ENCODE assay signal across 24 cellular contexts in the genomic region with DNA sequence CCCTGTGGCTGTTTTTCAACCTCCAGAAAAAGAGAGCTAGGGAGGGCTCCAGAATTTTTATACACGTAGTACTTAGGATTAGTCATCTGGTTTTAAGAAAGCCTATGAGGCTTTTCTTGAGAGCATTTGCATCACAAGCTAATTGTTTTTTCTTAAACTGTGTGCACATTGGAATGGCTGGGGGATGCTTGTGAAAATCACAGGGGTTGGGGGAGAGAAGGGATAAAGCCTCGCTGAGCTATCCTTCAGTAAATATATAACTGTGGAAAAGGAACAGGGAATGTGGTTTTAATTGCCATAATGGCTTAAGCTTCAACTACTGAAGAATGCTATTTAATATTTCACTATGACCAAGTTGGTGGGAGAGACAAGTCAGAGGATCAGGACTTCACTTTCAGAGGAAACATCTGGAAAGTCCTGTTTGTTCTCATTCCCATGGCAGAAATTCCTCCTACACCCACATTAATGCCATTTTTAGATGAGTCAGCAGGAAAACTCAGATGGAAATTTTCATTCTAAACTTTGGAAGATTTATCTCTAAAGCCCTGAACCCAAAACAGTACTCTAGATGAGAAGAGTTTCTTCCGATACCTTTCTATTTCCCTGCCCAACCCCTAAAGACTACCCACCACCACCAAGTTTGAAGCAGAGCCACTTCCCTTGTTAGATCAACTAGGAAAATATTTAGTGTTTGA.
"Had no signal": no experiment of that assay in that cellular context is flagged by ENCODE, and none has a peak within 500 bp of the region (broad histone marks: within the 10 kb centered on the region; RNA-seq: fewer than 3 reads in every experiment).

No MANE protein-coding gene starts in this region.

- H3K4me3 Mint-ChIP-seq: activated CD4-positive, alpha-beta memory T cell treated with anti-CD3 and anti-CD28 coated beads for 36 hours; activated CD4-positive, alpha-beta T cell treated with anti-CD3 and anti-CD28 coated beads for 36 hours; activated naive CD8-positive, alpha-beta T cell treated with anti-CD3 and anti-CD28 coated beads, Interleukin-2, amount 10 ng/mL, durations not matched to agents 7 days and 5 days; activated T-helper 17 cell treated with anti-CD3 and anti-CD28 coated beads, Interleukin-2, amount 50 U/mL, for 72 hours; central memory CD8-positive, alpha-beta T cell; neural crest cell; stimulated activated effector memory CD8-positive, alpha-beta T cell treated with anti-CD3 and anti-CD28 coated beads, Interleukin-12 subunit alpha, Interleukin-12 subunit beta, amount 100 ng/mL, for 72 hours; WTC11 had no signal

- H3K9me3 ChIP-seq: left lung, right atrium auricular region, stomach, testis had no signal

- H3K27me3 Mint-ChIP-seq: activated CD4-positive, alpha-beta memory T cell treated with anti-CD3 and anti-CD28 coated beads for 36 hours; activated CD4-positive, alpha-beta T cell treated with anti-CD3 and anti-CD28 coated beads for 36 hours; activated naive CD8-positive, alpha-beta T cell treated with anti-CD3 and anti-CD28 coated beads, Interleukin-2, amount 10 ng/mL, durations not matched to agents 7 days and 5 days; activated T-helper 17 cell treated with anti-CD3 and anti-CD28 coated beads, Interleukin-2, amount 50 U/mL, for 72 hours; central memory CD8-positive, alpha-beta T cell; progenitor cell of endocrine pancreas had no signal

- H3K27ac Mint-ChIP-seq: activated CD4-positive, alpha-beta memory T cell treated with anti-CD3 and anti-CD28 coated beads for 36 hours; activated CD4-positive, alpha-beta T cell treated with anti-CD3 and anti-CD28 coated beads for 36 hours; activated naive CD8-positive, alpha-beta T cell treated with anti-CD3 and anti-CD28 coated beads, Interleukin-2, amount 10 ng/mL, durations not matched to agents 7 days and 5 days; activated T-helper 17 cell treated with anti-CD3 and anti-CD28 coated beads, Interleukin-2, amount 50 U/mL, for 72 hours; progenitor cell of endocrine pancreas; stimulated activated effector memory CD8-positive, alpha-beta T cell treated with anti-CD3 and anti-CD28 coated beads, Interleukin-12 subunit alpha, Interleukin-12 subunit beta, amount 100 ng/mL, for 72 hours; WTC11 had no signal

- H3K36me3 ChIP-seq: brain microvascular endothelial cell, left lung, right atrium auricular region, stomach had no signal

- H3K27me3 ChIP-seq: brain microvascular endothelial cell, left lung, right atrium auricular region, stomach, testis had no signal

- H3K27ac ChIP-seq: brain microvascular endothelial cell, coronary artery, left lung, right atrium auricular region, stomach, testis had no signal

- FAIRE-seq: keratinocyte, TTC549 had no signal

- ATAC-seq: activated CD4-positive, alpha-beta T cell treated with anti-CD3 and anti-CD28 coated beads for 36 hours; activated T-helper 17 cell treated with anti-CD3 and anti-CD28 coated beads, Interleukin-2, amount 50 U/mL, for 72 hours; esophagus mucosa; left lung; stimulated activated effector memory CD8-positive, alpha-beta T cell treated with anti-CD3 and anti-CD28 coated beads, Interleukin-12 subunit alpha, Interleukin-12 subunit beta, amount 100 ng/mL, for 72 hours; WTC11 had no signal

- DNase-seq: activated CD4-positive, alpha-beta memory T cell treated with anti-CD3 and anti-CD28 coated beads for 36 hours; activated CD4-positive, alpha-beta T cell treated with anti-CD3 and anti-CD28 coated beads for 36 hours; activated naive CD4-positive, alpha-beta T cell; activated naive CD8-positive, alpha-beta T cell treated with anti-CD3 and anti-CD28 coated beads, Interleukin-2, amount 10 ng/mL, durations not matched to agents 7 days and 5 days; amygdala; brain microvascular endothelial cell; hypothalamus; left lung; mammary epithelial cell; stimulated activated CD4-positive, alpha-beta T cell treated with anti-CD3 and anti-CD28 coated beads, Interleukin-4, amount 100 ng/mL, for 24 hours; stomach; testis had no signal

- H3K4me1 ChIP-seq: left lung, right atrium auricular region, stomach, testis had no signal

- H3K36me3 Mint-ChIP-seq: activated CD4-positive, alpha-beta memory T cell treated with anti-CD3 and anti-CD28 coated beads for 36 hours; activated naive CD8-positive, alpha-beta T cell treated with anti-CD3 and anti-CD28 coated beads, Interleukin-2, amount 10 ng/mL, durations not matched to agents 7 days and 5 days; stimulated activated effector memory CD8-positive, alpha-beta T cell treated with anti-CD3 and anti-CD28 coated beads, Interleukin-12 subunit alpha, Interleukin-12 subunit beta, amount 100 ng/mL, for 72 hours had no signal

- H3K4me3 ChIP-seq: coronary artery, left lung, right atrium auricular region, skin epidermis, stomach, testis had no signal

- H3K4me1 Mint-ChIP-seq: activated CD4-positive, alpha-beta T cell treated with anti-CD3 and anti-CD28 coated beads for 36 hours; activated naive CD8-positive, alpha-beta T cell treated with anti-CD3 and anti-CD28 coated beads, Interleukin-2, amount 10 ng/mL, durations not matched to agents 7 days and 5 days; activated T-helper 17 cell treated with anti-CD3 and anti-CD28 coated beads, Interleukin-2, amount 50 U/mL, for 72 hours; central memory CD8-positive, alpha-beta T cell; stimulated activated effector memory CD8-positive, alpha-beta T cell treated with anti-CD3 and anti-CD28 coated beads, Interleukin-12 subunit alpha, Interleukin-12 subunit beta, amount 100 ng/mL, for 72 hours had no signal
